1 cellular context compared by ENCODE assay signal in the genomic region with DNA sequence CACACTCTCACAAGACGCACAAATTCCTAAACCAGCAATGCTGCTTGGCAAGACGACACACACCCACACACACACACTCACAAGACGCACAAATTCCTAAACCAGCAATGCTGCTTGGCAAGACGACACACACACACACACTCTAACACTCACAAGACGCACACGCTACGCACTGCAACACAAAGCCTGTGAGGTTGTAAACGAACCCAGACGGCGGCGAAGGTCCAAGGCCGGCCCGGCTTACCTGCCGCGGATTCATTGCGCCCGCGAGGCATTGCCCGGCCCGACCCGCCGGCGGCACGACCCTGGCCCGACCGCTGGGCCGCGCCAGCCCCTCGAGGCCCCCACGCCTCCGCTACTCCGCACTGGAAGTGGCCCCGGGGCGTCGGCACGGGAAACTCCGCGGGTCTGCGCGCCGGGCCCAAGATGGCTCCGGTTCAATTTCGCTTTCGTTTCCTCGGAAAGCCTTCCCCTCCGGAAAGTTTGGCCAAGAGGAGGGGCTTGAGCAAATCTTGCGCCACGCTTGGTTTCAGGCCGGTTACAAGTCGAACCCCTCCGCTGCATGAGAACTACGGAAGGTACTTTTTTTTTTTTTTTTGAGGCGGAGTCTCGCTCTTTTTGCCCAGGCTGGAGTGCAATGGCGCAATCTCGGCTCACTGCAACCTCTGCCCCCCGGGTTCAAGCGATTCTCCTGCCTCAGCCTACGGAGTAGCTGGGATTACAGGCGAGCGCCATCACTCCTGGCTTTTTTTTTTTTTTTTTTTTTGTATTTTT.
TF ChIP-seq lines count a peak whose summit lies in the region.

TSS of gene ADAR (minus strand) at position 439 of the 774 bp plus-strand sequence. CDS start at position 259, 180 bp downstream.

TF ChIP-seq in K562, 482 proteins besides CTCF, POLR2A, EP300 and RAD21 (continued from another document and continues in another):
- TF ChIP-seq HMGXB4 (CRISPR knock-in tag; IDR thresholded peaks at IDR 0.05), result no peak
- no peak for TF ChIP-seq SREBF1 (IDR thresholded peaks at IDR 0.05; ENCODE audit: borderline replicate concordance, low read depth, low read length)
- TF ChIP-seq GATAD2B (IDR thresholded peaks at IDR 0.05; ENCODE audit: borderline replicate concordance), result no peak
- TF ChIP-seq MTA3 (IDR thresholded peaks at IDR 0.05; ENCODE audit: borderline replicate concordance), result no peak
- TF ChIP-seq ZNF445 (CRISPR knock-in tag; IDR thresholded peaks at IDR 0.05; ENCODE audit: low read depth), result no peak
- TF ChIP-seq, protein P1, sequence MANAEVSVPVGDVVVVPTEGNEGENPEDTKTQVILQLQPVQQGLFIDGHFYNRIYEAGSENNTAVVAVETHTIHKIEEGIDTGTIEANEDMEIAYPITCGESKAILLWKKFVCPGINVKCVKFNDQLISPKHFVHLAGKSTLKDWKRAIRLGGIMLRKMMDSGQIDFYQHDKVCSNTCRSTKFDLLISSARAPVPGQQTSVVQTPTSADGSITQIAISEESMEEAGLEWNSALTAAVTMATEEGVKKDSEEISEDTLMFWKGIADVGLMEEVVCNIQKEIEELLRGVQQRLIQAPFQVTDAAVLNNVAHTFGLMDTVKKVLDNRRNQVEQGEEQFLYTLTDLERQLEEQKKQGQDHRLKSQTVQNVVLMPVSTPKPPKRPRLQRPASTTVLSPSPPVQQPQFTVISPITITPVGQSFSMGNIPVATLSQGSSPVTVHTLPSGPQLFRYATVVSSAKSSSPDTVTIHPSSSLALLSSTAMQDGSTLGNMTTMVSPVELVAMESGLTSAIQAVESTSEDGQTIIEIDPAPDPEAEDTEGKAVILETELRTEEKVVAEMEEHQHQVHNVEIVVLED (CRISPR knock-in tag; IDR thresholded peaks at IDR 0.05), result no peak
- TF ChIP-seq PHB2 (IDR thresholded peaks at IDR 0.05; ENCODE audit: low read depth), result 0 out of 2 replicates have a peak, but pooled peaks have one; percentile 24
- TF ChIP-seq SNIP1 (IDR thresholded peaks at IDR 0.05; ENCODE audit: low read depth), result no peak
- TF ChIP-seq ZFP91 (CRISPR knock-in tag; IDR thresholded peaks at IDR 0.05), result no peak
- no peak for TF ChIP-seq NCOA2 (IDR thresholded peaks at IDR 0.05; ENCODE audit: partially characterized antibody in 2 of 2)
- TF ChIP-seq CBFB (CRISPR knock-in tag; IDR thresholded peaks at IDR 0.05), result no peak
- no peak for TF ChIP-seq MITF (IDR thresholded peaks at IDR 0.05)
- TF ChIP-seq, protein P2, sequence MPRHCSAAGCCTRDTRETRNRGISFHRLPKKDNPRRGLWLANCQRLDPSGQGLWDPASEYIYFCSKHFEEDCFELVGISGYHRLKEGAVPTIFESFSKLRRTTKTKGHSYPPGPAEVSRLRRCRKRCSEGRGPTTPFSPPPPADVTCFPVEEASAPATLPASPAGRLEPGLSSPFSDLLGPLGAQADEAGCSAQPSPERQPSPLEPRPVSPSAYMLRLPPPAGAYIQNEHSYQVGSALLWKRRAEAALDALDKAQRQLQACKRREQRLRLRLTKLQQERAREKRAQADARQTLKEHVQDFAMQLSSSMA (CRISPR knock-in tag; IDR thresholded peaks at IDR 0.05), result no peak
- no peak for TF ChIP-seq GATAD2A (IDR thresholded peaks at IDR 0.05)
- peak; percentile 68; the same call in 1 of the 2 replicates for TF ChIP-seq PHF8 (IDR thresholded peaks at IDR 0.05; ENCODE audit: borderline replicate concordance, low read length)
- no peak for TF ChIP-seq KAT2B (IDR thresholded peaks at IDR 0.05; ENCODE audit: low read depth, low read length)
- no peak for TF ChIP-seq KLF6 (CRISPR knock-in tag; IDR thresholded peaks at IDR 0.05; ENCODE audit: borderline replicate concordance)
- TF ChIP-seq ZNF324 (CRISPR knock-in tag; IDR thresholded peaks at IDR 0.05), result no peak
- TF ChIP-seq KDM4B (IDR thresholded peaks at IDR 0.05; ENCODE audit: borderline replicate concordance in 2 of 2, low read depth in 1 of 2), result no peak
- TF ChIP-seq, protein P3, sequence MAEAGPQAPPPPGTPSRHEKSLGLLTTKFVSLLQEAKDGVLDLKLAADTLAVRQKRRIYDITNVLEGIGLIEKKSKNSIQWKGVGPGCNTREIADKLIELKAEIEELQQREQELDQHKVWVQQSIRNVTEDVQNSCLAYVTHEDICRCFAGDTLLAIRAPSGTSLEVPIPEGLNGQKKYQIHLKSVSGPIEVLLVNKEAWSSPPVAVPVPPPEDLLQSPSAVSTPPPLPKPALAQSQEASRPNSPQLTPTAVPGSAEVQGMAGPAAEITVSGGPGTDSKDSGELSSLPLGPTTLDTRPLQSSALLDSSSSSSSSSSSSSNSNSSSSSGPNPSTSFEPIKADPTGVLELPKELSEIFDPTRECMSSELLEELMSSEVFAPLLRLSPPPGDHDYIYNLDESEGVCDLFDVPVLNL (CRISPR knock-in tag; IDR thresholded peaks at IDR 0.05; ENCODE audit: low read depth), result no peak
- TF ChIP-seq ZNF23 (CRISPR knock-in tag; IDR thresholded peaks at IDR 0.05), result no peak
- TF ChIP-seq, protein P4, sequence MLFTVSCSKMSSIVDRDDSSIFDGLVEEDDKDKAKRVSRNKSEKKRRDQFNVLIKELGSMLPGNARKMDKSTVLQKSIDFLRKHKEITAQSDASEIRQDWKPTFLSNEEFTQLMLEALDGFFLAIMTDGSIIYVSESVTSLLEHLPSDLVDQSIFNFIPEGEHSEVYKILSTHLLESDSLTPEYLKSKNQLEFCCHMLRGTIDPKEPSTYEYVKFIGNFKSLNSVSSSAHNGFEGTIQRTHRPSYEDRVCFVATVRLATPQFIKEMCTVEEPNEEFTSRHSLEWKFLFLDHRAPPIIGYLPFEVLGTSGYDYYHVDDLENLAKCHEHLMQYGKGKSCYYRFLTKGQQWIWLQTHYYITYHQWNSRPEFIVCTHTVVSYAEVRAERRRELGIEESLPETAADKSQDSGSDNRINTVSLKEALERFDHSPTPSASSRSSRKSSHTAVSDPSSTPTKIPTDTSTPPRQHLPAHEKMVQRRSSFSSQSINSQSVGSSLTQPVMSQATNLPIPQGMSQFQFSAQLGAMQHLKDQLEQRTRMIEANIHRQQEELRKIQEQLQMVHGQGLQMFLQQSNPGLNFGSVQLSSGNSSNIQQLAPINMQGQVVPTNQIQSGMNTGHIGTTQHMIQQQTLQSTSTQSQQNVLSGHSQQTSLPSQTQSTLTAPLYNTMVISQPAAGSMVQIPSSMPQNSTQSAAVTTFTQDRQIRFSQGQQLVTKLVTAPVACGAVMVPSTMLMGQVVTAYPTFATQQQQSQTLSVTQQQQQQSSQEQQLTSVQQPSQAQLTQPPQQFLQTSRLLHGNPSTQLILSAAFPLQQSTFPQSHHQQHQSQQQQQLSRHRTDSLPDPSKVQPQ (CRISPR knock-in tag; IDR thresholded peaks at IDR 0.05; ENCODE audit: borderline replicate concordance), result no peak
- TF ChIP-seq GABPA (tag; conservative IDR thresholded peaks at IDR 0.05; ENCODE audit: low read depth), result peak; percentile 65
- TF ChIP-seq, protein P5, sequence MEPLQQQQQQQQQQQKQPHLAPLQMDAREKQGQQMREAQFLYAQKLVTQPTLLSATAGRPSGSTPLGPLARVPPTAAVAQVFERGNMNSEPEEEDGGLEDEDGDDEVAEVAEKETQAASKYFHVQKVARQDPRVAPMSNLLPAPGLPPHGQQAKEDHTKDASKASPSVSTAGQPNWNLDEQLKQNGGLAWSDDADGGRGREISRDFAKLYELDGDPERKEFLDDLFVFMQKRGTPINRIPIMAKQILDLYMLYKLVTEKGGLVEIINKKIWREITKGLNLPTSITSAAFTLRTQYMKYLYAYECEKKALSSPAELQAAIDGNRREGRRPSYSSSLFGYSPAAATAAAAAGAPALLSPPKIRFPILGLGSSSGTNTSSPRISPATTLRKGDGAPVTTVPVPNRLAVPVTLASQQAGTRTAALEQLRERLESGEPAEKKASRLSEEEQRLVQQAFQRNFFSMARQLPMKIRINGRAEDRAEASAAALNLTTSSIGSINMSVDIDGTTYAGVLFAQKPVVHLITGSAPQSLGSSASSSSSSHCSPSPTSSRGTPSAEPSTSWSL (CRISPR knock-in tag; IDR thresholded peaks at IDR 0.05; ENCODE audit: borderline replicate concordance), result no peak
- no peak for TF ChIP-seq TEAD2 (tag; IDR thresholded peaks at IDR 0.05)
- TF ChIP-seq BRD9 (IDR thresholded peaks at IDR 0.05; ENCODE audit: low read depth, partially characterized antibody), result no peak
- TF ChIP-seq SRSF3 (IDR thresholded peaks at IDR 0.05; ENCODE audit: insufficient read depth, low read length), result no peak
- 0 out of 2 replicates have a peak, but pooled peaks have one; percentile 60 for TF ChIP-seq THRB (CRISPR knock-in tag; conservative IDR thresholded peaks at IDR 0.05)
- TF ChIP-seq ATF2 (CRISPR knock-in tag; IDR thresholded peaks at IDR 0.05), result no peak
- no peak for TF ChIP-seq HNRNPL (IDR thresholded peaks at IDR 0.05; ENCODE audit: low read depth, low read length)
- no peak for TF ChIP-seq SRSF7 (optimal IDR thresholded peaks at IDR 0.05; ENCODE audit: low read depth, low read length)
- TF ChIP-seq POLR2G (IDR thresholded peaks at IDR 0.05; ENCODE audit: low read depth, low read length), result peak; percentile 79
- no peak for TF ChIP-seq ZNF79 (CRISPR knock-in tag; IDR thresholded peaks at IDR 0.05; ENCODE audit: low read depth)
- no peak for TF ChIP-seq ZNF165 (CRISPR knock-in tag; IDR thresholded peaks at IDR 0.05; ENCODE audit: borderline replicate concordance)
- no peak for TF ChIP-seq LEF1 (IDR thresholded peaks at IDR 0.05)
- TF ChIP-seq FOXP1 (CRISPR knock-in tag; IDR thresholded peaks at IDR 0.05), result no peak
- TF ChIP-seq PRMT5 (CRISPR knock-in tag; IDR thresholded peaks at IDR 0.05), result no peak
- TF ChIP-seq RFX5 (IDR thresholded peaks at IDR 0.05; ENCODE audit: low read depth, low read length), result no peak
- peak; percentile 46; the same call in 1 of the 2 replicates for TF ChIP-seq CTBP1 (IDR thresholded peaks at IDR 0.05; ENCODE audit: borderline replicate concordance)
- 0 out of 3 replicates have a peak, but pooled peaks of 1 of the 2 experiments have one; percentile 30 for TF ChIP-seq CBX3 (IDR thresholded peaks at IDR 0.05; ENCODE audit: borderline replicate concordance in 1 of 2, low read length in 2 of 2)
- 0 out of 2 replicates have a peak, but pooled peaks have one; percentile 13 for TF ChIP-seq ATF4 (CRISPR knock-in tag; IDR thresholded peaks at IDR 0.05)
- no peak for TF ChIP-seq ZNF197 (CRISPR knock-in tag; IDR thresholded peaks at IDR 0.05; ENCODE audit: low read depth)
- TF ChIP-seq FOS (IDR thresholded peaks at IDR 0.05; ENCODE audit: extremely low read depth, insufficient read length), result no peak
- TF ChIP-seq C11orf30 (IDR thresholded peaks at IDR 0.05; ENCODE audit: low read depth), result no peak
- no peak for TF ChIP-seq CHD2 (IDR thresholded peaks at IDR 0.05; ENCODE audit: low read depth, low read length)
- no peak for TF ChIP-seq CBFA2T3 (IDR thresholded peaks at IDR 0.05)
